23 cellular contexts compared by ENCODE assay signal in genomic region chr2:142582317-142582716, GRCh38.
DNase-seq lines count a peak whose midpoint lies in the region; ATAC-seq and TF ChIP-seq lines count a peak whose summit lies in the region.
"Had no signal": no experiment of that assay in that cellular context is flagged by ENCODE, and none has a peak within 500 bp of the region (broad histone marks: within the 10 kb centered on the region; RNA-seq: fewer than 3 reads in every experiment).

No MANE protein-coding gene starts in this region.

- no peak for ATAC-seq in HG03175 (IDR thresholded peaks at IDR 0.05; ENCODE audit: unreplicated experiment)
- ATAC-seq: sciatic nerve; stimulated activated effector memory CD8-positive, alpha-beta T cell treated with anti-CD3 and anti-CD28 coated beads, Interleukin-12 subunit alpha, Interleukin-12 subunit beta, amount 100 ng/mL, for 72 hours had no signal

- H3K27ac ChIP-seq in C4-2B (no peak overlapping the region), WERI-Rb-1 (no peak overlapping the region), suprapubic skin (no peak overlapping the region)
- H3K27ac ChIP-seq: KMS-11, thyroid gland had no signal

- H3K36me3 ChIP-seq in WERI-Rb-1 = no peaks in the 10 kb centered on the region
- H3K36me3 ChIP-seq in suprapubic skin = no peaks in the 10 kb centered on the region
- H3K36me3 ChIP-seq: thyroid gland had no signal

- no peak overlapping the region for H3K4me3 ChIP-seq in LNCaP clone FGC (ENCODE audit: low read depth, low read length)
- no peak overlapping the region for H3K4me3 ChIP-seq in WERI-Rb-1 (ENCODE audit: low read depth, low read length)
- no peak overlapping the region for H3K4me3 ChIP-seq in suprapubic skin
- H3K4me3 ChIP-seq: lung, thyroid gland had no signal

- peak; percentile 17 for TF ChIP-seq CTCF in C4-2B (conservative IDR thresholded peaks at IDR 0.05)
- TF ChIP-seq CTCF in LNCaP clone FGC (IDR thresholded peaks at IDR 0.05; ENCODE audit: control insufficient read depth, extremely low read depth, insufficient read depth) = peak; percentile 9; the same call in 1 of the 2 replicates
- TF ChIP-seq CTCF in WERI-Rb-1 (IDR thresholded peaks at IDR 0.05; ENCODE audit: low read depth, low read length) = peak; percentile 31; the same call in 1 of the 2 replicates
- no peak for TF ChIP-seq CTCF in suprapubic skin (IDR thresholded peaks at IDR 0.05)

- H3K9me3 ChIP-seq in WERI-Rb-1 (ENCODE audit: severe bottlenecking) (no peaks in the 10 kb centered on the region), suprapubic skin (no peaks in the 10 kb centered on the region)
- H3K9me3 ChIP-seq: thyroid gland had no signal

- TF ChIP-seq EP300 in suprapubic skin (IDR thresholded peaks at IDR 0.05) = no peak

- no peaks in the 10 kb centered on the region for H3K4me1 ChIP-seq in suprapubic skin
- H3K4me1 ChIP-seq: thyroid gland had no signal

- DNase-seq in LNCaP clone FGC (ENCODE audit: low read depth) (no peak), WERI-Rb-1 (no peak), iPS-NIHi7 (ENCODE audit: extremely low spot score) (peak; percentile 10), activated gamma-delta T cell treated with Interleukin-2 at 50 U/mL for 16 hours (no peak), AG08395 (ENCODE audit: low spot score) (no peak), suprapubic skin (ENCODE audit: low spot score in 2 of 2) (no peak)
- DNase-seq: activated naive CD4-positive, alpha-beta T cell treated with anti-CD3 and anti-CD28 coated beads, Interleukin-2, amount 10 ng/mL, durations not matched to agents 7 days and 5 days; activated T-cell treated with anti-CD3 and anti-CD28 coated beads for 4 hours; AML-193; aorta; COR-L47; immature natural killer cell; NCI-H1105; NCI-H2227 treated with DMSO at 0.1 percent for 48 hours; NK-92 treated with Interleukin-12 subunit alpha and Interleukin-12 subunit beta, amount 100 ng/mL, for 24 hours; RPMI8226; thyroid gland had no signal

- H3K27me3 ChIP-seq in WERI-Rb-1 (ENCODE audit: insufficient read depth, low read depth, severe bottlenecking) (no peaks in the 10 kb centered on the region), suprapubic skin (no peaks in the 10 kb centered on the region)
- H3K27me3 ChIP-seq: thyroid gland had no signal

- TF ChIP-seq POLR2A in suprapubic skin (IDR thresholded peaks at IDR 0.05) = no peak

- WGBS in suprapubic skin = 85% methylated on average over 2 of the region's 2 CpGs

Comparison
In these comparisons a context has a peak if more than half of its experiments do, and no peak if none do; other contexts are left out.
1. CTCF ChIP-seq: peak in C4-2B (single experiment), LNCaP clone FGC (single experiment) and WERI-Rb-1 (single experiment); none in suprapubic skin (0 of 2).